Comparison of ENCODE assay signal across 10 cellular contexts in genomic region chr19:44718441-44719261, GRCh38. TPM values are rescaled to one million over a fixed set of nuclear protein-coding genes. Genes with fewer than 3 reads are reported as not detected.
A peak's percentile ranks its signal among the peaks of the same experiment; 100 is the strongest.
DNase-seq lines count a peak whose midpoint lies in the region; ATAC-seq, FAIRE-seq and TF ChIP-seq lines count a peak whose summit lies in the region.
"Had no signal": no experiment of that assay in that cellular context is flagged by ENCODE, and none has a peak within 500 bp of the region (broad histone marks: within the 10 kb centered on the region; RNA-seq: fewer than 3 reads in every experiment).

No MANE protein-coding gene starts in this region.

- H3K27me3 ChIP-seq in K562 (ENCODE audit: control insufficient read depth in 2 of 2, insufficient read depth in 2 of 2, low read length in 2 of 2) (no peaks in the 10 kb centered on the region), stomach smooth muscle (ENCODE audit: control insufficient read depth in 1 of 2, insufficient read depth in 2 of 2, low read length in 2 of 2) (no peaks in the 10 kb centered on the region)

- no peaks in the 10 kb centered on the region for H3K9me1 ChIP-seq in K562 (ENCODE audit: control insufficient read depth, insufficient read depth, low read length)

- H3K79me2 ChIP-seq in K562 (ENCODE audit: control insufficient read depth, insufficient read depth, low read length) = no peaks in the 10 kb centered on the region

- no peak overlapping the region for H3K4me2 ChIP-seq in K562 (ENCODE audit: insufficient read depth, low read length)

- H2AFZ ChIP-seq in K562 (ENCODE audit: low read depth, low read length) = peak overlapping the region; percentile 58; the same call in 1 of the 2 replicates

- CTCF ChIA-PET in K562 (lab: Yijun Ruan, JAX; ENCODE audit: low intra/inter-chr PET ratio) = no interaction called here
- CTCF ChIA-PET in activated CD4-positive, alpha-beta memory T cell treated with anti-CD3 and anti-CD28 coated beads for 36 hours (lab: Charles Lee) = interaction anchor here (1.0 kb wide), 1 partner anchor 66 kb away, joined by 3 read pairs; no protein-coding TSS in a partner anchor

- peak overlapping the region in 1 of 2 experiments; percentile 54; a peak in 1 of 4 replicates for H3K9ac ChIP-seq in K562 (ENCODE audit: insufficient read depth in 1 of 2, low read depth in 2 of 2, low read length in 2 of 2)
- peak overlapping the region; percentile 13 to 15 for H3K9ac ChIP-seq in stomach smooth muscle (ENCODE audit: low read length in 2 of 2)

- no TSS peak for BruUV-seq in K562 (replicated peaks; lab: Mats Ljungman, UMichigan)

- no peak overlapping the region for H3K27ac Mint-ChIP-seq in activated CD4-positive, alpha-beta memory T cell treated with anti-CD3 and anti-CD28 coated beads for 36 hours

- H3K4me1 ChIP-seq in K562 (replicated peaks in 1 of 2; ENCODE audit: control insufficient read depth in 2 of 2, insufficient read depth in 2 of 2, low read length in 2 of 2) = peaks cover 9 to 24% of the 10 kb centered on the region in 2 experiments
- peaks cover 18% of the 10 kb centered on the region for H3K4me1 ChIP-seq in stomach smooth muscle (ENCODE audit: control insufficient read depth, insufficient read depth, low read length)

- H4K20me1 ChIP-seq in K562 (replicated peaks; ENCODE audit: control insufficient read depth, insufficient read depth, low read length) = no peaks in the 10 kb centered on the region

- FAIRE-seq in HTR-8/SVneo (lab: Jason Lieb, UNC) = no peak
- no peak for FAIRE-seq in K562 (lab: Jason Lieb, UNC)
- FAIRE-seq in GM12891 (lab: Jason Lieb, UNC) = no peak

- peaks cover 2% of the 10 kb centered on the region for H3K27me3 Mint-ChIP-seq in activated CD4-positive, alpha-beta memory T cell treated with anti-CD3 and anti-CD28 coated beads for 36 hours

- peak; percentile 58 for DNase-seq in HTR-8/SVneo (ENCODE audit: insufficient read length, low spot score)
- no peak for DNase-seq in K562 (ENCODE audit: extremely low read depth in 1 of 4, low spot score in 3 of 4)
- peak; percentile 82 for DNase-seq in islet precursor cell
- no peak for DNase-seq in activated CD4-positive, alpha-beta memory T cell treated with anti-CD3 and anti-CD28 coated beads for 36 hours
- DNase-seq in NOMO-1 treated with dmso at 0.1 percent for 144 hours (lab: John Stamatoyannopoulos, UW; ENCODE audit: unreplicated experiment) = no peak
- DNase-seq in GM12891 (ENCODE audit: insufficient read length, low spot score) = no peak
- DNase-seq in GM19238 (ENCODE audit: insufficient read length, low spot score) = no peak

- H3K27ac ChIP-seq in K562 (ENCODE audit: extremely low read depth, low read depth, low read length) (no peak overlapping the region), stomach smooth muscle (ENCODE audit: low read length) (no peak overlapping the region)

- ATAC-seq in K562 = no peak; the same call in 2 of the 3 replicates

- H3K4me3 Mint-ChIP-seq in activated CD4-positive, alpha-beta memory T cell treated with anti-CD3 and anti-CD28 coated beads for 36 hours = no peak overlapping the region
- H3K4me3 Mint-ChIP-seq: central memory CD8-positive, alpha-beta T cell had no signal

- TF ChIP-seq CTCF in K562 (IDR thresholded peaks at IDR 0.05 in 2 of 3, conservative IDR thresholded peaks at IDR 0.05 in 1 of 3; ENCODE audit: insufficient read depth in 2 of 3, low read depth in 1 of 3, low read length in 3 of 3) = no peak

- TF ChIP-seq POLR2A in K562 (conservative IDR thresholded peaks at IDR 0.05) (no peak), GM12891 (IDR thresholded peaks at IDR 0.05; ENCODE audit: low read depth, low read length) (no peak)

- H3K36me3 ChIP-seq in K562 (ENCODE audit: control insufficient read depth, insufficient read depth, low read length) = no peaks in the 10 kb centered on the region
- no peaks in the 10 kb centered on the region for H3K36me3 ChIP-seq in stomach smooth muscle (ENCODE audit: control insufficient read depth in 2 of 2, insufficient read depth in 2 of 2, low read length in 2 of 2)

- intact Hi-C loops in K562 (cut with micrococcal nuclease) = no loop called here
- intact Hi-C loops in activated CD4-positive, alpha-beta memory T cell treated with anti-CD3 and anti-CD28 coated beads for 36 hours (cut with micrococcal nuclease) = no loop called here

- POLR2A ChIA-PET in K562 (lab: Yijun Ruan, JAX) = interaction anchor here (0.6 to 1.2 kb wide), 2 partner anchors 19 to 23 kb away, joined by 3 read pairs; no protein-coding TSS in a partner anchor
- POLR2A ChIA-PET in activated CD4-positive, alpha-beta memory T cell treated with anti-CD3 and anti-CD28 coated beads for 36 hours (lab: Charles Lee) = no interaction called here

- in situ Hi-C loops in K562 (cut with MboI) = no loop called here

- TF ChIP-seq RAD21 in K562 (CRISPR knock-in tag; conservative IDR thresholded peaks at IDR 0.05 in 1 of 2, IDR thresholded peaks at IDR 0.05 in 1 of 2) = no peak

- no peaks in the 10 kb centered on the region for H3K36me3 Mint-ChIP-seq in activated CD4-positive, alpha-beta memory T cell treated with anti-CD3 and anti-CD28 coated beads for 36 hours

- H3K4me3 ChIP-seq in K562 = no peak overlapping the region
- peak overlapping the region in 1 of 2 donors; percentile 22 for H3K4me3 ChIP-seq in stomach smooth muscle (ENCODE audit: low read length in 2 of 2)

- peaks cover 16% of the 10 kb centered on the region for H3K4me1 Mint-ChIP-seq in activated CD4-positive, alpha-beta memory T cell treated with anti-CD3 and anti-CD28 coated beads for 36 hours (ENCODE audit: low read depth)

- 51% methylated on average over 11 of the region's 11 CpGs for WGBS in K562 (ENCODE audit: insufficient coverage, low coverage, missing lambda C conversion rate)

- H3K9me3 ChIP-seq in K562 (replicated peaks; ENCODE audit: control insufficient read depth, insufficient read depth, low read depth, low read length) = peaks cover 10% of the 10 kb centered on the region
- peaks cover 0 to 8% of the 10 kb centered on the region in 2 donors for H3K9me3 ChIP-seq in stomach smooth muscle (ENCODE audit: control insufficient read depth in 2 of 2, low read length in 2 of 2)

- peaks cover 21% of the 10 kb centered on the region for H3K9me3 Mint-ChIP-seq in activated CD4-positive, alpha-beta memory T cell treated with anti-CD3 and anti-CD28 coated beads for 36 hours

- TF ChIP-seq EP300 in K562 (IDR thresholded peaks at IDR 0.05; ENCODE audit: low read length) = no peak

RNA-seq across cellular contexts. Expression of gene CEACAM16, which starts 19.7 kb away (rescaled TPM):
- total RNA-seq in K562 (2011; cell fraction: chromatin; rRNA removed; ENCODE audit: low replicate concordance) = not detected in 2 replicates
- total RNA-seq in K562 (2011; cell fraction: nucleolus; rRNA removed) = not detected in 2 replicates
- total RNA-seq in K562 (2011; cell fraction: nucleoplasm; rRNA removed) = not detected in 2 replicates
- total RNA-seq in K562 (2014; rRNA removed) = not detected in 2 replicates
- total RNA-seq in K562 (2014; rRNA removed; fragmentation: Illumina TruSeq; extraction: Trizol) = not detected in 2 replicates
- total RNA-seq in K562 (2015; rRNA removed; fragmentation: Illumina TruSeq; extraction: Trizol) = not detected in 2 replicates
- total RNA-seq in K562 (2021) = not detected in 2 replicates
- polyA plus RNA-seq in K562 (2011; rRNA removed) = not detected in 2 replicates
- polyA plus RNA-seq in K562 (2011; cell fraction: cytosol; rRNA removed) = not detected in 2 replicates
- polyA plus RNA-seq in K562 (2011; cell fraction: nucleus; rRNA removed) = not detected in 2 replicates
- polyA plus RNA-seq in K562 (2012) = not detected in 2 replicates
- polyA plus RNA-seq in K562 (2014; fragmentation: Illumina TruSeq; extraction: Trizol) = not detected in 2 replicates
- not detected for polyA plus RNA-seq in K562 (2014; fragmentation: Nextera tagmentation; extraction: Ambion mirVana)
- not detected in 2 replicates for polyA plus RNA-seq in K562 (2014; rRNA removed)
- polyA minus RNA-seq in K562 (2011; rRNA and poly(A)+ RNA removed) = not detected in 2 replicates
- not detected in 2 replicates for polyA minus RNA-seq in K562 (2011; cell fraction: cytosol; rRNA and poly(A)+ RNA removed)
- polyA minus RNA-seq in K562 (2011; cell fraction: nucleus; rRNA and poly(A)+ RNA removed) = not detected in 2 replicates
- not detected for total RNA-seq in activated CD4-positive, alpha-beta memory T cell treated with anti-CD3 and anti-CD28 coated beads for 36 hours
- 0.05 TPM for polyA plus RNA-seq in GM12891 (2012; ENCODE audit: low read depth, missing spikeins)
- total RNA-seq: temporal lobe had no signal

RNA-seq across cellular contexts. Expression of gene BCL3, which starts 29.9 kb away (rescaled TPM):
- 3.7 and 11.5 TPM in 2 replicates for total RNA-seq in K562 (2011; cell fraction: chromatin; rRNA removed; ENCODE audit: low replicate concordance)
- total RNA-seq in K562 (2011; cell fraction: nucleolus; rRNA removed) = 6.4 and 6.8 TPM in 2 replicates
- total RNA-seq in K562 (2011; cell fraction: nucleoplasm; rRNA removed) = 2.5 and 7.1 TPM in 2 replicates
- 1.1 TPM in 2 replicates for total RNA-seq in K562 (2014; rRNA removed)
- total RNA-seq in K562 (2014; rRNA removed; fragmentation: Illumina TruSeq; extraction: Trizol) = 0.07 TPM in 1 of 2 replicates, not detected in the other
- total RNA-seq in K562 (2015; rRNA removed; fragmentation: Illumina TruSeq; extraction: Trizol) = 0.33 and 0.72 TPM in 2 replicates
- total RNA-seq in K562 (2021) = 1.9 and 2.4 TPM in 2 replicates
- 0.28 and 1.2 TPM in 2 replicates for polyA plus RNA-seq in K562 (2011; rRNA removed)
- polyA plus RNA-seq in K562 (2011; cell fraction: cytosol; rRNA removed) = 0.43 and 2.4 TPM in 2 replicates
- polyA plus RNA-seq in K562 (2011; cell fraction: nucleus; rRNA removed) = 5.5 and 6.5 TPM in 2 replicates
- polyA plus RNA-seq in K562 (2012) = 2.5 and 9.1 TPM in 2 replicates
- 0.67 and 0.93 TPM in 2 replicates for polyA plus RNA-seq in K562 (2014; fragmentation: Illumina TruSeq; extraction: Trizol)
- polyA plus RNA-seq in K562 (2014; fragmentation: Nextera tagmentation; extraction: Ambion mirVana) = under 1 TPM in 1 of 2 experiments, not detected in 1; 0.03 TPM
- polyA plus RNA-seq in K562 (2014; rRNA removed) = 0.97 and 2.4 TPM in 2 replicates
- polyA minus RNA-seq in K562 (2011; rRNA and poly(A)+ RNA removed) = 0.21 TPM in 1 of 2 replicates, not detected in the other
- polyA minus RNA-seq in K562 (2011; cell fraction: cytosol; rRNA and poly(A)+ RNA removed) = 2.5 TPM in 2 replicates
- 0.78 and 2.3 TPM in 2 replicates for polyA minus RNA-seq in K562 (2011; cell fraction: nucleus; rRNA and poly(A)+ RNA removed)
- total RNA-seq in activated CD4-positive, alpha-beta memory T cell treated with anti-CD3 and anti-CD28 coated beads for 36 hours = 10 to 100 TPM; 75.0 to 79.6 TPM
- polyA plus RNA-seq in GM12891 (2012; ENCODE audit: low read depth, missing spikeins) = 16.1 TPM

RNA-seq across cellular contexts. Expression of gene CEACAM19, which starts 47.4 kb away (rescaled TPM):
- total RNA-seq in K562 (2011; cell fraction: chromatin; rRNA removed; ENCODE audit: low replicate concordance) = 0.65 and 0.67 TPM in 2 replicates
- 0.67 and 0.79 TPM in 2 replicates for total RNA-seq in K562 (2011; cell fraction: nucleolus; rRNA removed)
- total RNA-seq in K562 (2011; cell fraction: nucleoplasm; rRNA removed) = not detected in 2 replicates
- total RNA-seq in K562 (2014; rRNA removed) (0.49 TPM in 1 of 2 replicates, not detected in the other), K562 (2014; rRNA removed; fragmentation: Illumina TruSeq; extraction: Trizol) (0.13 and 0.15 TPM in 2 replicates), K562 (2015; rRNA removed; fragmentation: Illumina TruSeq; extraction: Trizol) (0.15 TPM in 1 of 2 replicates, not detected in the other), K562 (2021) (0.09 and 0.29 TPM in 2 replicates)
- polyA plus RNA-seq in K562 (2011; rRNA removed) (0.17 and 0.31 TPM in 2 replicates), K562 (2014; fragmentation: Illumina TruSeq; extraction: Trizol) (0.17 and 0.30 TPM in 2 replicates), K562 (2014; fragmentation: Nextera tagmentation; extraction: Ambion mirVana) (not detected), K562 (2014; rRNA removed) (0.50 TPM in 1 of 2 replicates, not detected in the other)
- 0.06 TPM in 1 of 2 replicates, not detected in the other for polyA plus RNA-seq in K562 (2011; cell fraction: cytosol; rRNA removed)
- 1.1 and 1.3 TPM in 2 replicates for polyA plus RNA-seq in K562 (2011; cell fraction: nucleus; rRNA removed)
- 0.25 and 2.0 TPM in 2 replicates for polyA plus RNA-seq in K562 (2012)
- polyA minus RNA-seq in K562 (2011; rRNA and poly(A)+ RNA removed) = 0.24 TPM in 1 of 2 replicates, not detected in the other
- polyA minus RNA-seq in K562 (2011; cell fraction: cytosol; rRNA and poly(A)+ RNA removed) = not detected in 2 replicates
- polyA minus RNA-seq in K562 (2011; cell fraction: nucleus; rRNA and poly(A)+ RNA removed) = 0.44 and 0.54 TPM in 2 replicates
- total RNA-seq in activated CD4-positive, alpha-beta memory T cell treated with anti-CD3 and anti-CD28 coated beads for 36 hours = under 1 TPM; 0.31 to 0.57 TPM
- polyA plus RNA-seq in GM12891 (2012; ENCODE audit: low read depth, missing spikeins) = 0.22 TPM

RNA-seq across cellular contexts. Expression of gene CBLC, which starts 59.0 kb away (rescaled TPM):
- not detected in 2 replicates for total RNA-seq in K562 (2011; cell fraction: chromatin; rRNA removed; ENCODE audit: low replicate concordance)
- not detected in 2 replicates for total RNA-seq in K562 (2011; cell fraction: nucleolus; rRNA removed)
- total RNA-seq in K562 (2011; cell fraction: nucleoplasm; rRNA removed) = not detected in 2 replicates
- 0.09 TPM in 1 of 2 replicates, not detected in the other for total RNA-seq in K562 (2014; rRNA removed)
- total RNA-seq in K562 (2014; rRNA removed; fragmentation: Illumina TruSeq; extraction: Trizol) = not detected in 2 replicates
- total RNA-seq in K562 (2015; rRNA removed; fragmentation: Illumina TruSeq; extraction: Trizol) = not detected in 2 replicates
- total RNA-seq in K562 (2021) = not detected in 2 replicates
- polyA plus RNA-seq in K562 (2011; rRNA removed) = not detected in 2 replicates
- not detected in 2 replicates for polyA plus RNA-seq in K562 (2011; cell fraction: cytosol; rRNA removed)
- polyA plus RNA-seq in K562 (2011; cell fraction: nucleus; rRNA removed) = not detected in 2 replicates
- polyA plus RNA-seq in K562 (2012) = not detected in 2 replicates
- polyA plus RNA-seq in K562 (2014; fragmentation: Illumina TruSeq; extraction: Trizol) = not detected in 2 replicates
- not detected for polyA plus RNA-seq in K562 (2014; fragmentation: Nextera tagmentation; extraction: Ambion mirVana)
- polyA plus RNA-seq in K562 (2014; rRNA removed) = not detected in 2 replicates
- not detected in 2 replicates for polyA minus RNA-seq in K562 (2011; rRNA and poly(A)+ RNA removed)
- polyA minus RNA-seq in K562 (2011; cell fraction: cytosol; rRNA and poly(A)+ RNA removed) = not detected in 2 replicates
- not detected in 2 replicates for polyA minus RNA-seq in K562 (2011; cell fraction: nucleus; rRNA and poly(A)+ RNA removed)
- not detected for total RNA-seq in activated CD4-positive, alpha-beta memory T cell treated with anti-CD3 and anti-CD28 coated beads for 36 hours
- polyA plus RNA-seq in GM12891 (2012; ENCODE audit: low read depth, missing spikeins) = not detected
- total RNA-seq: temporal lobe had no signal

Comparison
In these comparisons a context has a peak if more than half of its experiments do, and no peak if none do; other contexts are left out.
1. DNase-seq: peak in HTR-8/SVneo (single experiment) and islet precursor cell (single experiment); none in K562 (0 of 4), activated CD4-positive, alpha-beta memory T cell treated with anti-CD3 and anti-CD28 coated beads for 36 hours (single experiment), NOMO-1 treated with dmso at 0.1 percent for 144 hours (single experiment), GM12891 (single experiment) and GM19238 (single experiment).
2. RNA of gene BCL3, which starts 29.9 kb away (total RNA-seq): 75.0 to 79.6 TPM in activated CD4-positive, alpha-beta memory T cell treated with anti-CD3 and anti-CD28 coated beads for 36 hours; 0.07 to 11.5 TPM in K562; every median in the first group is over 4 times any median in the second.